Comparison of ENCODE assay signal across 1 cellular context in genomic region chr14:31419179-31420012, GRCh38.
TF ChIP-seq lines count a peak whose summit lies in the region.

No MANE protein-coding gene starts in this region.

TF ChIP-seq in GM12878, 131 proteins besides CTCF, POLR2A, EP300 and RAD21:
- TF ChIP-seq, protein P1, sequence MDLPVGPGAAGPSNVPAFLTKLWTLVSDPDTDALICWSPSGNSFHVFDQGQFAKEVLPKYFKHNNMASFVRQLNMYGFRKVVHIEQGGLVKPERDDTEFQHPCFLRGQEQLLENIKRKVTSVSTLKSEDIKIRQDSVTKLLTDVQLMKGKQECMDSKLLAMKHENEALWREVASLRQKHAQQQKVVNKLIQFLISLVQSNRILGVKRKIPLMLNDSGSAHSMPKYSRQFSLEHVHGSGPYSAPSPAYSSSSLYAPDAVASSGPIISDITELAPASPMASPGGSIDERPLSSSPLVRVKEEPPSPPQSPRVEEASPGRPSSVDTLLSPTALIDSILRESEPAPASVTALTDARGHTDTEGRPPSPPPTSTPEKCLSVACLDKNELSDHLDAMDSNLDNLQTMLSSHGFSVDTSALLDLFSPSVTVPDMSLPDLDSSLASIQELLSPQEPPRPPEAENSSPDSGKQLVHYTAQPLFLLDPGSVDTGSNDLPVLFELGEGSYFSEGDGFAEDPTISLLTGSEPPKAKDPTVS (IDR thresholded peaks at IDR 0.05; ENCODE audit: low read depth, low read length): no peak
- TF ChIP-seq SUZ12 (IDR thresholded peaks at IDR 0.05; ENCODE audit: unreplicated experiment) (no peak), LARP7 (IDR thresholded peaks at IDR 0.05) (no peak), PAX8 (IDR thresholded peaks at IDR 0.05) (no peak), IKZF2 (IDR thresholded peaks at IDR 0.05) (no peak), NR2C1 (IDR thresholded peaks at IDR 0.05) (no peak), MTA3 (IDR thresholded peaks at IDR 0.05; ENCODE audit: borderline replicate concordance, low read length) (no peak), TARDBP (IDR thresholded peaks at IDR 0.05; ENCODE audit: borderline replicate concordance) (no peak), ZBED1 (IDR thresholded peaks at IDR 0.05; ENCODE audit: borderline replicate concordance) (no peak), STAT1 (conservative IDR thresholded peaks at IDR 0.05) (no peak), MTA2 (IDR thresholded peaks at IDR 0.05; ENCODE audit: low read depth) (no peak), IKZF1 (conservative IDR thresholded peaks at IDR 0.05) (no peak), DPF2 (IDR thresholded peaks at IDR 0.05) (no peak), PBX3 (IDR thresholded peaks at IDR 0.05; ENCODE audit: insufficient replicate concordance, low read depth, low read length) (no peak), NRF1 (conservative IDR thresholded peaks at IDR 0.05; ENCODE audit: low read depth, low read length) (no peak), ZNF207 (IDR thresholded peaks at IDR 0.05; ENCODE audit: borderline replicate concordance) (no peak), NFYA (IDR thresholded peaks at IDR 0.05; ENCODE audit: borderline replicate concordance, low read depth, low read length) (no peak), SREBF2 (IDR thresholded peaks at IDR 0.05; ENCODE audit: low read length) (no peak)
- TF ChIP-seq, protein P2, sequence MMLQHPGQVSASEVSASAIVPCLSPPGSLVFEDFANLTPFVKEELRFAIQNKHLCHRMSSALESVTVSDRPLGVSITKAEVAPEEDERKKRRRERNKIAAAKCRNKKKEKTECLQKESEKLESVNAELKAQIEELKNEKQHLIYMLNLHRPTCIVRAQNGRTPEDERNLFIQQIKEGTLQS (IDR thresholded peaks at IDR 0.05; ENCODE audit: borderline replicate concordance, extremely low read depth, low read depth, low read length): no peak
TF ChIP-seq in GM12878: peak in this region for 0.
